Comparison of ENCODE assay signal across 8 cellular contexts in genomic region chr2:127407661-127408003, GRCh38. TPM values are rescaled to one million over a fixed set of nuclear protein-coding genes. Genes with fewer than 3 reads are reported as not detected.
DNase-seq lines count a peak whose midpoint lies in the region; ATAC-seq lines count a peak whose summit lies in the region.

No MANE protein-coding gene starts in this region.

- POLR2A ChIA-PET in naive thymus-derived CD8-positive, alpha-beta T cell (lab: Charles Lee) = interaction anchor here (0.9 kb wide), 1 partner anchor 36 kb away, joined by 3 read pairs; no protein-coding TSS in a partner anchor

- H3K4me3 Mint-ChIP-seq in naive thymus-derived CD8-positive, alpha-beta T cell = peak overlapping the region; percentile 52 to 84 (median 68)

- DNase-seq in cerebellar cortex (ENCODE audit: low spot score) (peak; percentile 61), NCI-H526 (lab: John Stamatoyannopoulos, UW) (no peak), NCI-H2107 treated with DMSO at 0.1 percent for 48 hours (lab: John Stamatoyannopoulos, UW; ENCODE audit: unreplicated experiment) (no peak), cortex of kidney (lab: John Stamatoyannopoulos, UW) (no peak)
- DNase-seq in naive thymus-derived CD8-positive, alpha-beta T cell = no peak

- peaks cover 0 to 11% (median under 1%) of the 10 kb centered on the region in 5 donors for H3K27me3 Mint-ChIP-seq in naive thymus-derived CD8-positive, alpha-beta T cell

- H3K27ac Mint-ChIP-seq in naive thymus-derived CD8-positive, alpha-beta T cell = peak overlapping the region in 8 of 10 donors; percentile 19 to 65 (median 50)

- peaks cover 0 to 1% (median 0%) of the 10 kb centered on the region in 9 donors for H3K9me3 Mint-ChIP-seq in naive thymus-derived CD8-positive, alpha-beta T cell

- peaks cover 0 to 35% (median 4%) of the 10 kb centered on the region in 4 donors for H3K4me1 Mint-ChIP-seq in naive thymus-derived CD8-positive, alpha-beta T cell

- no peaks in the 10 kb centered on the region for H3K36me3 Mint-ChIP-seq in naive thymus-derived CD8-positive, alpha-beta T cell

- ATAC-seq in GM19324 (IDR thresholded peaks at IDR 0.05; ENCODE audit: low FRiP score, unreplicated experiment) = peak; percentile 8
- peak; percentile 17 for ATAC-seq in HG03571 (IDR thresholded peaks at IDR 0.05; ENCODE audit: unreplicated experiment)
- ATAC-seq in naive thymus-derived CD8-positive, alpha-beta T cell = peak; percentile 47 to 61
- ATAC-seq in GM19328 (IDR thresholded peaks at IDR 0.05; ENCODE audit: unreplicated experiment) = no peak

RNA-seq across cellular contexts. Expression of gene PROC, which starts 10.6 kb away (rescaled TPM):
- not detected for total RNA-seq in naive thymus-derived CD8-positive, alpha-beta T cell
- not detected for polyA plus RNA-seq in naive thymus-derived CD8-positive, alpha-beta T cell

RNA-seq across cellular contexts. Expression of gene MAP3K2, which starts 19.9 kb away (rescaled TPM):
- 10 to 100 TPM; 75.0 to 80.6 TPM for total RNA-seq in naive thymus-derived CD8-positive, alpha-beta T cell
- polyA plus RNA-seq in naive thymus-derived CD8-positive, alpha-beta T cell = 10 to 100 TPM; 36.0 to 51.9 (median 40.8) TPM
